In genomic region chr1:6219641-6220040, GRCh38 we compare ENCODE assay signal across 15 cellular contexts. TPM values are rescaled to one million over a fixed set of nuclear protein-coding genes. Genes with fewer than 3 reads are reported as not detected.
DNase-seq lines count a peak whose midpoint lies in the region; FAIRE-seq and TF ChIP-seq lines count a peak whose summit lies in the region.
"Not testable (repeated sequence)": the region's sequence is repeated elsewhere in the genome, so short reads cannot be mapped to it uniquely, and the experiment has no call there.
"Had no signal": no experiment of that assay in that cellular context is flagged by ENCODE, and none has a peak within 500 bp of the region (broad histone marks: within the 10 kb centered on the region; RNA-seq: fewer than 3 reads in every experiment).

No MANE protein-coding gene starts in this region.

- H3K79me2 ChIP-seq in keratinocyte (ENCODE audit: control insufficient read depth, insufficient read depth, low read length), result not testable (repeated sequence)

- H3K9ac ChIP-seq in keratinocyte (ENCODE audit: control insufficient read depth, extremely low read depth, insufficient read depth, low read length), result not testable (repeated sequence)

- not testable (repeated sequence) for H3K9me1 ChIP-seq in keratinocyte (ENCODE audit: control insufficient read depth, extremely low read depth, insufficient read depth, low read length)

- peak overlapping the region; percentile 83 for H3K27ac Mint-ChIP-seq in Calu3 (ENCODE audit: unreplicated experiment)
- H3K27ac Mint-ChIP-seq in MCF 10A (ENCODE audit: low read depth, unreplicated experiment), result peak overlapping the region; percentile 85

- not testable (repeated sequence) for H3K27me3 ChIP-seq in esophagus (ENCODE audit: control insufficient read depth in 1 of 2, insufficient read depth in 2 of 2, low read length in 2 of 2); keratinocyte (ENCODE audit: control insufficient read depth, extremely low read depth, insufficient read depth, low read length)

- H3K4me2 ChIP-seq in keratinocyte (ENCODE audit: control insufficient read depth, extremely low read depth, insufficient read depth, low read depth, low read length), result peak overlapping the region; percentile 24

- H3K9me3 Mint-ChIP-seq in Calu3 (ENCODE audit: low read depth, unreplicated experiment); MCF 10A (ENCODE audit: unreplicated experiment): not testable (repeated sequence)

- BruUV-seq in Calu3 (replicated peaks; lab: Mats Ljungman, UMichigan); MCF 10A (replicated peaks; lab: Mats Ljungman, UMichigan): not testable (repeated sequence)

- H3K4me3 ChIP-seq in esophagus (ENCODE audit: low read depth in 1 of 2, low read length in 2 of 2); keratinocyte (ENCODE audit: control insufficient read depth in 2 of 3, extremely low read depth in 1 of 3, insufficient read depth in 2 of 3, low read depth in 1 of 3, low read length in 3 of 3); skin epidermis: not testable (repeated sequence)

- H4K20me1 ChIP-seq in keratinocyte (ENCODE audit: control insufficient read depth, extremely low read depth, insufficient read depth, low read length), result not testable (repeated sequence)

- not testable (repeated sequence) for H3K9me3 ChIP-seq in esophagus (ENCODE audit: control insufficient read depth in 2 of 2, insufficient read depth in 1 of 2, low read depth in 1 of 2, low read length in 1 of 2); keratinocyte (ENCODE audit: control insufficient read depth, low read depth, low read length)

- H3K27me3 Mint-ChIP-seq in Calu3 (ENCODE audit: unreplicated experiment); MCF 10A (ENCODE audit: insufficient read depth, unreplicated experiment): not testable (repeated sequence)

- intact Hi-C loops in Calu3 (cut with micrococcal nuclease; ENCODE audit: unreplicated experiment); MCF 10A (cut with micrococcal nuclease): not testable (repeated sequence)

- H3K4me1 Mint-ChIP-seq in Calu3 (ENCODE audit: low read depth, unreplicated experiment), result peaks cover 54% of the 10 kb centered on the region
- not testable (repeated sequence) for H3K4me1 Mint-ChIP-seq in MCF 10A (ENCODE audit: insufficient read depth, unreplicated experiment)

- DNase-seq in Calu3; RWPE1 (ENCODE audit: low spot score); keratinocyte (ENCODE audit: low read depth, low spot score): not testable (repeated sequence)
- peak; percentile 79 for DNase-seq in MCF 10A (ENCODE audit: unreplicated experiment)

- H3K4me1 ChIP-seq in esophagus (ENCODE audit: control insufficient read depth in 2 of 2, insufficient read depth in 2 of 2, low read length in 1 of 2) (peaks cover 0 to 14% of the 10 kb centered on the region in 2 donors), keratinocyte (ENCODE audit: control insufficient read depth, extremely low read depth, insufficient read depth, low read length) (peaks cover 14% of the 10 kb centered on the region)

- H2AFZ ChIP-seq in keratinocyte (ENCODE audit: control insufficient read depth, low read length), result not testable (repeated sequence)

- H3K36me3 ChIP-seq in esophagus (ENCODE audit: control insufficient read depth in 2 of 2, insufficient read depth in 2 of 2, low read length in 1 of 2) (peaks cover 2 to 22% of the 10 kb centered on the region in 2 donors), keratinocyte (ENCODE audit: control insufficient read depth in 2 of 2, extremely low read depth in 1 of 2, insufficient read depth in 2 of 2, low read length in 2 of 2) (peaks cover 8 to 20% of the 10 kb centered on the region in 2 experiments)

- H3K4me3 Mint-ChIP-seq in Calu3 (ENCODE audit: low read depth, unreplicated experiment), result peak overlapping the region; percentile 28
- not testable (repeated sequence) for H3K4me3 Mint-ChIP-seq in MCF 10A (ENCODE audit: unreplicated experiment)

- H3K27ac ChIP-seq in 22Rv1 (0 out of 2 replicates have a peak overlapping the region, but pooled peaks have one; percentile 26), RWPE1 (peak overlapping the region; percentile 51), esophagus (ENCODE audit: low read depth in 2 of 2, low read length in 1 of 2) (peak overlapping the region; percentile 83 to 92), keratinocyte (ENCODE audit: control insufficient read depth, insufficient read depth, low read length) (peak overlapping the region; percentile 55), skin epidermis (peak overlapping the region in 11 of 21 experiments; percentile 12 to 75 (median 35))

- WGBS in esophagus, 2 donors, result 83 to 84% methylated on average over 11 of the region's 11 CpGs

- CTCF ChIA-PET in Calu3 (lab: Charles Lee) (interaction anchor here (0.9 kb wide), 1 partner anchor 15 kb away, joined by 3 read pairs; no protein-coding TSS in a partner anchor), RWPE1 (lab: Yijun Ruan, JAX) (interaction anchor here (0.6 to 1.0 kb wide), 3 partner anchors 25 to 404 kb away, joined by 3 to 4 read pairs (median 3); no protein-coding TSS in a partner anchor), MCF 10A (lab: Yijun Ruan, JAX) (interaction anchor here (1.1 to 1.8 kb wide), 2 partner anchors 15 to 25 kb away, joined by 3 read pairs; no protein-coding TSS in a partner anchor)

- not testable (repeated sequence) for TF ChIP-seq CTCF in 22Rv1 (IDR thresholded peaks at IDR 0.05); Calu3 (IDR thresholded peaks at IDR 0.05; ENCODE audit: unreplicated experiment); RWPE1 (conservative IDR thresholded peaks at IDR 0.05; ENCODE audit: low read depth); MCF 10A (IDR thresholded peaks at IDR 0.05; ENCODE audit: unreplicated experiment); keratinocyte (optimal IDR thresholded peaks at IDR 0.05 in 1 of 3, IDR thresholded peaks at IDR 0.05 in 1 of 3, conservative IDR thresholded peaks at IDR 0.05 in 1 of 3; ENCODE audit: extremely low read depth in 1 of 3, insufficient read depth in 2 of 3, low read length in 3 of 3)

- H3K36me3 Mint-ChIP-seq in Calu3 (ENCODE audit: insufficient read depth, unreplicated experiment) (peaks cover 86% of the 10 kb centered on the region), MCF 10A (ENCODE audit: insufficient read depth, unreplicated experiment) (peaks cover 22% of the 10 kb centered on the region)

- dilution Hi-C loops in keratinocyte (cut with MboI; ENCODE audit: extremely low pct_ligation_motif_present, low sequenced_read_pairs), result not testable (repeated sequence)

- POLR2A ChIA-PET in RWPE1 (lab: Yijun Ruan, JAX; ENCODE audit: low non-redundant PET), result not testable (repeated sequence)
- POLR2A ChIA-PET in MCF 10A (lab: Yijun Ruan, JAX), result interaction anchor here (0.6 to 2.1 kb wide), 8 partner anchors 11 to 271 kb away, joined by 3 to 18 read pairs (median 3); partner anchors contain the start of gene ICMT

- FAIRE-seq in keratinocyte (lab: Jason Lieb, UNC), result not testable (repeated sequence)

RNA-seq across cellular contexts. Expression of gene RNF207, which starts 13.7 kb away (rescaled TPM):
- total RNA-seq in Calu3 (2022) (146 and 160 TPM in 2 replicates), MCF 10A (2022) (6.2 and 12.4 TPM in 2 replicates)
- polyA plus RNA-seq in esophagus (10 to 100 TPM; 17.0 to 68.0 TPM), keratinocyte (6.1 to 11.0 TPM (median 8.5 TPM) in 3 replicates)
- 2.1 TPM for polyA plus RNA-seq in keratinocyte (2011; ENCODE audit: low read depth)
- polyA plus RNA-seq in keratinocyte (2011; cell fraction: cytosol; rRNA removed), result 1.8 and 2.8 TPM in 2 replicates
- polyA plus RNA-seq in keratinocyte (2011; cell fraction: nucleus; rRNA removed), result 68.3 and 74.8 TPM in 2 replicates
- polyA plus RNA-seq in keratinocyte (2012; ENCODE audit: low replicate concordance), result 1.1 and 4.5 TPM in 2 replicates
- polyA minus RNA-seq in keratinocyte, result 5.5 to 9.6 TPM (median 6.7 TPM) in 3 replicates
- 5.4 TPM for polyA minus RNA-seq in keratinocyte (2011; cell fraction: cytosol; rRNA and poly(A)+ RNA removed)
- polyA minus RNA-seq in keratinocyte (2011; cell fraction: nucleus; rRNA and poly(A)+ RNA removed), result 12.5 and 14.0 TPM in 2 replicates

RNA-seq across cellular contexts. Expression of gene ICMT, which starts 16.1 kb away (rescaled TPM):
- 54.5 and 56.2 TPM in 2 replicates for total RNA-seq in Calu3 (2022)
- total RNA-seq in MCF 10A (2022), result 26.5 and 28.3 TPM in 2 replicates
- 10 to 100 TPM; 16.3 to 27.1 TPM for polyA plus RNA-seq in esophagus
- polyA plus RNA-seq in keratinocyte, result 50.3 to 72.5 TPM (median 59.9 TPM) in 3 replicates
- polyA plus RNA-seq in keratinocyte (2011; ENCODE audit: low read depth), result 18.3 TPM
- polyA plus RNA-seq in keratinocyte (2011; cell fraction: cytosol; rRNA removed), result 45.2 and 50.6 TPM in 2 replicates
- polyA plus RNA-seq in keratinocyte (2011; cell fraction: nucleus; rRNA removed), result 42.9 and 44.7 TPM in 2 replicates
- polyA plus RNA-seq in keratinocyte (2012; ENCODE audit: low replicate concordance), result 33.4 and 51.2 TPM in 2 replicates
- polyA minus RNA-seq in keratinocyte, result 44.3 to 77.6 TPM (median 65.2 TPM) in 3 replicates
- 69.3 TPM for polyA minus RNA-seq in keratinocyte (2011; cell fraction: cytosol; rRNA and poly(A)+ RNA removed)
- 44.2 and 59.4 TPM in 2 replicates for polyA minus RNA-seq in keratinocyte (2011; cell fraction: nucleus; rRNA and poly(A)+ RNA removed)

RNA-seq across cellular contexts. Expression of gene RPL22, which starts 20.2 kb away (rescaled TPM):
- total RNA-seq in Calu3 (2022) (256 and 259 TPM in 2 replicates), MCF 10A (2022) (477 and 513 TPM in 2 replicates)
- polyA plus RNA-seq in esophagus (100 to 1,000 TPM; 360 to 588 TPM), keratinocyte (209 to 421 TPM (median 239 TPM) in 3 replicates)
- 511 TPM for polyA plus RNA-seq in keratinocyte (2011; ENCODE audit: low read depth)
- 250 and 473 TPM in 2 replicates for polyA plus RNA-seq in keratinocyte (2011; cell fraction: cytosol; rRNA removed)
- polyA plus RNA-seq in keratinocyte (2011; cell fraction: nucleus; rRNA removed), result 68.6 and 124 TPM in 2 replicates
- polyA plus RNA-seq in keratinocyte (2012; ENCODE audit: low replicate concordance), result 715 and 1,079 TPM in 2 replicates
- polyA minus RNA-seq in keratinocyte, result 8.1 to 53.0 TPM (median 29.8 TPM) in 3 replicates
- polyA minus RNA-seq in keratinocyte (2011; cell fraction: cytosol; rRNA and poly(A)+ RNA removed), result 54.1 TPM
- polyA minus RNA-seq in keratinocyte (2011; cell fraction: nucleus; rRNA and poly(A)+ RNA removed), result 12.8 and 21.7 TPM in 2 replicates

RNA-seq across cellular contexts. Expression of gene HES3, which starts 24.3 kb away (rescaled TPM):
- total RNA-seq in Calu3 (2022) (not detected in 2 replicates), MCF 10A (2022) (not detected in 2 replicates)
- polyA plus RNA-seq in esophagus (not detected), keratinocyte (not detected in 3 replicates)
- not detected for polyA plus RNA-seq in keratinocyte (2011; ENCODE audit: low read depth)
- not detected in 2 replicates for polyA plus RNA-seq in keratinocyte (2011; cell fraction: cytosol; rRNA removed)
- not detected in 2 replicates for polyA plus RNA-seq in keratinocyte (2011; cell fraction: nucleus; rRNA removed)
- not detected in 2 replicates for polyA plus RNA-seq in keratinocyte (2012; ENCODE audit: low replicate concordance)
- polyA minus RNA-seq in keratinocyte, result not detected in 3 replicates
- not detected for polyA minus RNA-seq in keratinocyte (2011; cell fraction: cytosol; rRNA and poly(A)+ RNA removed)
- not detected in 2 replicates for polyA minus RNA-seq in keratinocyte (2011; cell fraction: nucleus; rRNA and poly(A)+ RNA removed)
- total RNA-seq: A673; Caco-2; CD4-positive, alpha-beta T cell; Daoy; GM23248; H4; HT-29 had no signal
- polyA plus RNA-seq: AG04450, GM23248 had no signal

RNA-seq across cellular contexts. Expression of gene CHD5, which starts 39.5 kb away (rescaled TPM):
- 0.27 and 0.28 TPM in 2 replicates for total RNA-seq in Calu3 (2022)
- 0.07 and 0.17 TPM in 2 replicates for total RNA-seq in MCF 10A (2022)
- under 1 TPM; 0.16 to 0.26 TPM for polyA plus RNA-seq in esophagus
- polyA plus RNA-seq in keratinocyte, result 0.03 to 0.07 TPM (median 0.05 TPM) in 3 replicates
- 0.47 TPM for polyA plus RNA-seq in keratinocyte (2011; ENCODE audit: low read depth)
- 0.04 and 0.07 TPM in 2 replicates for polyA plus RNA-seq in keratinocyte (2011; cell fraction: cytosol; rRNA removed)
- 0.27 and 0.33 TPM in 2 replicates for polyA plus RNA-seq in keratinocyte (2011; cell fraction: nucleus; rRNA removed)
- polyA plus RNA-seq in keratinocyte (2012; ENCODE audit: low replicate concordance), result 0.10 TPM in 2 replicates
- polyA minus RNA-seq in keratinocyte, result 0.39 TPM in 1 of 3 replicates, not detected in the others
- polyA minus RNA-seq in keratinocyte (2011; cell fraction: cytosol; rRNA and poly(A)+ RNA removed), result not detected
- 0.11 and 0.16 TPM in 2 replicates for polyA minus RNA-seq in keratinocyte (2011; cell fraction: nucleus; rRNA and poly(A)+ RNA removed)

Comparison
In these comparisons a context has a peak if more than half of its experiments do, and no peak if none do; other contexts are left out.
1. H3K27ac ChIP-seq: peak in every context shown above with its lines; median percentile 88 in esophagus; 55 in keratinocyte; 51 in RWPE1; 35 in skin epidermis; 26 in 22Rv1.
2. RNA of gene RNF207, which starts 13.7 kb away (total RNA-seq): 146 to 160 TPM in Calu3; 6.2 to 12.4 TPM in MCF 10A; every median in the first group is over 10 times any median in the second.